Comparison of ENCODE assay signal across 8 cellular contexts in genomic region chrX:139932901-139933796, GRCh38. TPM values are rescaled to one million over a fixed set of nuclear protein-coding genes. Genes with fewer than 3 reads are reported as not detected.
DNase-seq lines count a peak whose midpoint lies in the region; ATAC-seq and TF ChIP-seq lines count a peak whose summit lies in the region.

ATP11C (minus strand) TSS chrX:139933053; CDS start chrX:139932042, 1,011 bp downstream.

- WGBS in mesenchymal stem cell, result 4% methylated on average over 30 of the region's 52 CpGs

- peak within 1 kb of the TSS; percentile 51 for H2AFZ ChIP-seq in mesenchymal stem cell (ENCODE audit: low read depth, low read length)

- peak within 1 kb of the TSS; percentile 66 for H2BK5ac ChIP-seq in mesenchymal stem cell (ENCODE audit: low read depth, low read length, poor library complexity, severe bottlenecking)

- H3K79me1 ChIP-seq in mesenchymal stem cell (replicated peaks; ENCODE audit: low read length, poor library complexity, severe bottlenecking), result no peaks in the 10 kb centered on the region

- H3K9ac ChIP-seq in mesenchymal stem cell (ENCODE audit: low read length), result peak within 1 kb of the TSS; percentile 93

- ATAC-seq in GM18873 (IDR thresholded peaks at IDR 0.05; ENCODE audit: low FRiP score, unreplicated experiment) (peak; percentile 68), HG03135 (IDR thresholded peaks at IDR 0.05; ENCODE audit: unreplicated experiment) (peak; percentile 70)

- H2BK12ac ChIP-seq in mesenchymal stem cell (ENCODE audit: low read length in 2 of 2), result no peak within 1 kb of the TSS

- H3K4ac ChIP-seq in mesenchymal stem cell (ENCODE audit: low read depth in 1 of 2, low read length in 2 of 2), result peak within 1 kb of the TSS in 1 of 2 experiments; percentile 61

- H3K36me3 ChIP-seq in effector memory CD4-positive, alpha-beta T cell (ENCODE audit: control insufficient read depth, insufficient read depth, low read length), result no peaks in the 10 kb centered on the region
- H3K36me3 ChIP-seq in mesenchymal stem cell (ENCODE audit: control insufficient read depth in 1 of 2, insufficient read depth in 2 of 2, low read depth in 1 of 2, low read length in 2 of 2), result no peaks in the 10 kb centered on the region

- DNase-seq in AG10803 (ENCODE audit: low read depth) (peak; percentile 85), NCI-H526 (lab: John Stamatoyannopoulos, UW) (peak; percentile 73 to 90), mesenchymal stem cell (peak; percentile 87)
- peak; percentile 50 to 69 for DNase-seq in activated CD8-positive, alpha-beta memory T cell treated with anti-CD3 and anti-CD28 coated beads for 1 hour (ENCODE audit: extremely low read depth in 1 of 2, low read depth in 1 of 2)
- DNase-seq in effector memory CD4-positive, alpha-beta T cell, result peak; percentile 69 to 77 (median 75)
- peak; percentile 64 for DNase-seq in stimulated activated CD8-positive, alpha-beta memory T cell treated with anti-CD3 and anti-CD28 coated beads, Interleukin-12 subunit alpha, Interleukin-12 subunit beta, amount 100 ng/mL, for 24 hours (ENCODE audit: extremely low read depth)

- peak within 1 kb of the TSS; percentile 41 for H4K8ac ChIP-seq in mesenchymal stem cell (ENCODE audit: low read length)

- H3K27ac ChIP-seq in effector memory CD4-positive, alpha-beta T cell (ENCODE audit: insufficient read depth, low read length, poor library complexity, severe bottlenecking), result peak within 1 kb of the TSS; percentile 90
- H3K27ac ChIP-seq in mesenchymal stem cell (ENCODE audit: low read length, poor library complexity, severe bottlenecking), result peak within 1 kb of the TSS; percentile 94

- H3K4me3 ChIP-seq in AG10803 (ENCODE audit: low read length) (peak within 1 kb of the TSS; percentile 71), mesenchymal stem cell (ENCODE audit: insufficient read depth in 1 of 2, low read depth in 1 of 2, low read length in 2 of 2) (peak within 1 kb of the TSS; percentile 82 to 83)
- H3K4me3 ChIP-seq in effector memory CD4-positive, alpha-beta T cell (ENCODE audit: insufficient read depth, low read depth, low read length, poor library complexity, severe bottlenecking), result peak within 1 kb of the TSS; percentile 71

- TF ChIP-seq CTCF in AG10803 (conservative IDR thresholded peaks at IDR 0.05; ENCODE audit: low read length), result no peak

- peak within 1 kb of the TSS; percentile 75 to 99 for H3K18ac ChIP-seq in mesenchymal stem cell (ENCODE audit: low read depth in 1 of 2, low read length in 2 of 2)

- no peak within 1 kb of the TSS for H2AK5ac ChIP-seq in mesenchymal stem cell (ENCODE audit: low read length, severe bottlenecking)

- peaks cover 11% of the 10 kb centered on the region for H3K4me1 ChIP-seq in effector memory CD4-positive, alpha-beta T cell (ENCODE audit: control insufficient read depth, insufficient read depth, low read length, poor library complexity, severe bottlenecking)
- peaks cover 1% of the 10 kb centered on the region for H3K4me1 ChIP-seq in mesenchymal stem cell (ENCODE audit: control insufficient read depth, insufficient read depth, low read depth, low read length)

- peak within 1 kb of the TSS; percentile 92 to 93 for H3K14ac ChIP-seq in mesenchymal stem cell (ENCODE audit: low read length in 2 of 2)

- H3K23ac ChIP-seq in mesenchymal stem cell (ENCODE audit: low read length in 2 of 2), result no peak within 1 kb of the TSS

- H3K4me2 ChIP-seq in mesenchymal stem cell (ENCODE audit: low read length, poor library complexity, severe bottlenecking), result peak within 1 kb of the TSS; percentile 78

- H2BK15ac ChIP-seq in mesenchymal stem cell (ENCODE audit: low read depth, poor library complexity, severe bottlenecking), result peak within 1 kb of the TSS; percentile 83

- H3K9me3 ChIP-seq in effector memory CD4-positive, alpha-beta T cell (ENCODE audit: control insufficient read depth, low read length), result no peaks in the 10 kb centered on the region
- H3K9me3 ChIP-seq in mesenchymal stem cell (ENCODE audit: control insufficient read depth, low read length), result no peaks in the 10 kb centered on the region

- peak within 1 kb of the TSS; percentile 86 for H4K91ac ChIP-seq in mesenchymal stem cell (ENCODE audit: low read length)

- peak within 1 kb of the TSS; percentile 92 for H2BK120ac ChIP-seq in mesenchymal stem cell (ENCODE audit: low read depth, low read length)

- no peaks in the 10 kb centered on the region for H3K27me3 ChIP-seq in effector memory CD4-positive, alpha-beta T cell (replicated peaks; ENCODE audit: control insufficient read depth, insufficient read depth, low read length, poor library complexity, severe bottlenecking)
- H3K27me3 ChIP-seq in mesenchymal stem cell (ENCODE audit: control insufficient read depth in 1 of 2, insufficient read depth in 1 of 2, low read length in 2 of 2), result no peaks in the 10 kb centered on the region

RNA-seq across cellular contexts. Expression of gene ATP11C, which starts in this region (rescaled TPM):
- polyA plus RNA-seq in mesenchymal stem cell (2013, experiment 1 of 2), result 18.8 TPM
- polyA plus RNA-seq in mesenchymal stem cell (2013, experiment 2 of 2), result 20.2 TPM

Comparison
In these comparisons a context has a peak if more than half of its experiments do, and no peak if none do; other contexts are left out.
1. Peak in every context shown above with its lines: DNase-seq, ATAC-seq, H3K4me3 ChIP-seq and H3K27ac ChIP-seq.